ENCODE assay signal across 8 cellular contexts in genomic region chr19:13905634-13906524, GRCh38. TPM values are rescaled to one million over a fixed set of nuclear protein-coding genes. Genes with fewer than 3 reads are reported as not detected.
DNase-seq lines count a peak whose midpoint lies in the region; ATAC-seq, FAIRE-seq and TF ChIP-seq lines count a peak whose summit lies in the region.

TSS of gene BRME1 (minus strand) at chr19:13906117. CDS start at chr19:13904892, 1,225 bp downstream.
TSS of gene CC2D1A (plus strand) at chr19:13906201. CDS start at chr19:13906442, 241 bp downstream.

- peaks cover 18% of the 10 kb centered on the region for H3K4me1 Mint-ChIP-seq in T-helper 2 cell treated with Interferon-gamma antibody and Interleukin-4, amounts not matched to agents 5 μg/mL and 100 μg/mL, for 36 hours (ENCODE audit: low read depth)
- no peaks in the 10 kb centered on the region for H3K4me1 Mint-ChIP-seq in astrocyte (ENCODE audit: low read depth, unreplicated experiment)

- H3K4me2 ChIP-seq in astrocyte (ENCODE audit: low read length) (peak within 1 kb of the TSS; percentile 95), hepatocyte (peak within 1 kb of the TSS; percentile 91)

- H3K9me3 Mint-ChIP-seq in T-helper 2 cell treated with Interferon-gamma antibody and Interleukin-4, amounts not matched to agents 5 μg/mL and 100 μg/mL, for 36 hours, result no peaks in the 10 kb centered on the region
- no peaks in the 10 kb centered on the region for H3K9me3 Mint-ChIP-seq in astrocyte (ENCODE audit: unreplicated experiment)

- in situ Hi-C loops in GM13976 (cut with MboI; ENCODE audit: low sequenced_read_pairs, unreplicated experiment), result no loop called here

- no peak for FAIRE-seq in astrocyte (lab: Jason Lieb, UNC)

- H3K4me3 ChIP-seq in astrocyte (ENCODE audit: insufficient read depth, low read depth, low read length) (peak within 1 kb of the TSS; percentile 75), hepatocyte (peak within 1 kb of the TSS; percentile 69)

- 15% methylated on average over 68 of the region's 87 CpGs for WGBS in hepatocyte (ENCODE audit: low lambda C conversion rate, missing lambda C conversion rate)

- H4K20me1 ChIP-seq in astrocyte (ENCODE audit: insufficient read depth, low read length), result no peaks in the 10 kb centered on the region
- H4K20me1 ChIP-seq in hepatocyte (ENCODE audit: insufficient read depth, poor library complexity, severe bottlenecking), result no peaks in the 10 kb centered on the region

- H3K4me1 ChIP-seq in astrocyte (ENCODE audit: insufficient read depth, low read length) (peaks cover 6% of the 10 kb centered on the region), hepatocyte (ENCODE audit: insufficient read depth) (peaks cover 8% of the 10 kb centered on the region)

- H3K27ac ChIP-seq in astrocyte (ENCODE audit: low read depth, low read length) (no peak within 1 kb of the TSS), hepatocyte (peak within 1 kb of the TSS; percentile 81)

- peak; percentile 85 for ATAC-seq in HG02840 (IDR thresholded peaks at IDR 0.05; ENCODE audit: low FRiP score, unreplicated experiment)
- no peak for ATAC-seq in GM18517 (IDR thresholded peaks at IDR 0.05; ENCODE audit: unreplicated experiment)

- H3K79me2 ChIP-seq in astrocyte (ENCODE audit: insufficient read depth, low read length) (no peaks in the 10 kb centered on the region), hepatocyte (peaks cover 14% of the 10 kb centered on the region)

- peak within 1 kb of the TSS; percentile 99 for H2AFZ ChIP-seq in astrocyte (ENCODE audit: low read depth, low read length)
- peak within 1 kb of the TSS; percentile 80 for H2AFZ ChIP-seq in hepatocyte

- H3K27me3 ChIP-seq in astrocyte (ENCODE audit: insufficient read depth, low read length) (no peaks in the 10 kb centered on the region), hepatocyte (no peaks in the 10 kb centered on the region)

- H3K4me3 Mint-ChIP-seq in T-helper 2 cell treated with Interferon-gamma antibody and Interleukin-4, amounts not matched to agents 5 μg/mL and 100 μg/mL, for 36 hours, result peak within 1 kb of the TSS; percentile 84
- H3K4me3 Mint-ChIP-seq in astrocyte (ENCODE audit: unreplicated experiment), result peak within 1 kb of the TSS; percentile 86

- H3K9ac ChIP-seq in astrocyte (ENCODE audit: low read length), result peak within 1 kb of the TSS; percentile 82

- H3K9me3 ChIP-seq in astrocyte (ENCODE audit: insufficient read depth, low read depth, low read length) (no peaks in the 10 kb centered on the region), hepatocyte (ENCODE audit: low read depth) (no peaks in the 10 kb centered on the region)

- peaks cover 10% of the 10 kb centered on the region for H3K36me3 Mint-ChIP-seq in T-helper 2 cell treated with Interferon-gamma antibody and Interleukin-4, amounts not matched to agents 5 μg/mL and 100 μg/mL, for 36 hours (ENCODE audit: low read depth)
- peaks cover 6% of the 10 kb centered on the region for H3K36me3 Mint-ChIP-seq in astrocyte (ENCODE audit: low read depth, unreplicated experiment)

- peak within 1 kb of the TSS; percentile 94 for H3K27ac Mint-ChIP-seq in T-helper 2 cell treated with Interferon-gamma antibody and Interleukin-4, amounts not matched to agents 5 μg/mL and 100 μg/mL, for 36 hours
- H3K27ac Mint-ChIP-seq in astrocyte (ENCODE audit: unreplicated experiment), result peak within 1 kb of the TSS; percentile 62

- DNase-seq in GM13976 (ENCODE audit: low spot score) (peak; percentile 99), NCI-H1694 treated with DMSO at 0.1 percent for 48 hours (lab: John Stamatoyannopoulos, UW) (peak; percentile 62), astrocyte (ENCODE audit: low read depth) (peak; percentile 59), hepatocyte (ENCODE audit: low spot score) (peak; percentile 96), retina (peak; percentile 94)
- peak; percentile 94 for DNase-seq in T-helper 2 cell treated with Interferon-gamma antibody and Interleukin-4, amounts not matched to agents 5 μg/mL and 100 μg/mL, for 36 hours (ENCODE audit: low spot score)

- TF ChIP-seq CTCF in GM13976 (IDR thresholded peaks at IDR 0.05; ENCODE audit: borderline replicate concordance, control extremely low read depth, extremely low read depth, insufficient read depth, missing control alignments) (no peak), astrocyte (IDR thresholded peaks at IDR 0.05; ENCODE audit: insufficient read depth, low read depth, low read length) (no peak), hepatocyte (IDR thresholded peaks at IDR 0.05; ENCODE audit: poor library complexity) (no peak)

- no peaks in the 10 kb centered on the region for H3K27me3 Mint-ChIP-seq in T-helper 2 cell treated with Interferon-gamma antibody and Interleukin-4, amounts not matched to agents 5 μg/mL and 100 μg/mL, for 36 hours (ENCODE audit: low read depth)
- H3K27me3 Mint-ChIP-seq in astrocyte (ENCODE audit: low read depth, unreplicated experiment), result peaks cover 7% of the 10 kb centered on the region

- H3K36me3 ChIP-seq in astrocyte (ENCODE audit: insufficient read depth, low read length), result no peaks in the 10 kb centered on the region
- H3K36me3 ChIP-seq in hepatocyte (replicated peaks; ENCODE audit: insufficient read depth, low read depth), result no peaks in the 10 kb centered on the region

- H3K9me2 ChIP-seq in hepatocyte (replicated peaks; ENCODE audit: insufficient read depth), result no peaks in the 10 kb centered on the region

RNA-seq across cellular contexts. Expression of gene BRME1, which starts in this region (rescaled TPM):
- total RNA-seq in astrocyte, result 0.68 and 0.91 TPM in 2 replicates
- 2.2 and 14.4 TPM in 2 replicates for total RNA-seq in hepatocyte
- polyA plus RNA-seq in hepatocyte, result 3.2 and 4.5 TPM in 2 replicates

RNA-seq across cellular contexts. Expression of gene CC2D1A, which starts in this region (rescaled TPM):
- total RNA-seq in astrocyte (22.6 and 27.3 TPM in 2 replicates), hepatocyte (14.8 and 20.8 TPM in 2 replicates)
- polyA plus RNA-seq in hepatocyte, result 40.9 and 43.3 TPM in 2 replicates
